Comparison of ENCODE assay signal across 27 cellular contexts in genomic region chr20:60334936-60335335, GRCh38.
"Had no signal": no experiment of that assay in that cellular context is flagged by ENCODE, and none has a peak within 500 bp of the region (broad histone marks: within the 10 kb centered on the region; RNA-seq: fewer than 3 reads in every experiment).

No MANE protein-coding gene starts in this region.

- H3K4me1 ChIP-seq: neural progenitor cell, psoas muscle, right atrium auricular region, right lobe of liver, transverse colon, upper lobe of right lung had no signal

- H3K36me3 ChIP-seq: left ventricle myocardium inferior, neural progenitor cell, right atrium auricular region, right lobe of liver, transverse colon, upper lobe of right lung had no signal

- DNase-seq: hypothalamus; immature natural killer cell; kidney; left colon; left ventricle myocardium inferior; mesendoderm; naive B cell; natural killer cell; nephron progenitor cell; occipital lobe; psoas muscle; right lobe of liver; stimulated activated CD4-positive, alpha-beta T cell treated with anti-CD3 and anti-CD28 coated beads, Interleukin-1b, Interleukin-23, amount 100 ng/mL, for 48 hours; stimulated activated CD4-positive, alpha-beta T cell treated with anti-CD3 and anti-CD28 coated beads, Interleukin-2, amount 100 ng/mL, for 48 hours; stimulated activated CD4-positive, alpha-beta T cell treated with anti-CD3 and anti-CD28 coated beads, Interleukin-4, amount 100 ng/mL, for 4 hours; stimulated activated CD8-positive, alpha-beta memory T cell treated with anti-CD3 and anti-CD28 coated beads, Interleukin-4, amount 100 ng/mL, for 48 hours; stimulated activated naive CD4-positive, alpha-beta T cell treated with Interleukin-2 at 50 U/mL for 16 hours; stimulated activated naive CD8-positive, alpha-beta T cell treated with anti-CD3 and anti-CD28 coated beads, Interleukin-15, amount 100 ng/mL, for 72 hours; substantia nigra; transverse colon; upper lobe of right lung had no signal

- H3K27me3 ChIP-seq: neural progenitor cell, neutrophil, right atrium auricular region, right lobe of liver, transverse colon, upper lobe of right lung had no signal

- H3K4me3 ChIP-seq: left ventricle myocardium inferior, lung, neural progenitor cell, psoas muscle, right atrium auricular region, right lobe of liver, smooth muscle cell, transverse colon, upper lobe of right lung had no signal

- H3K27ac ChIP-seq: left ventricle myocardium inferior, neural progenitor cell, neutrophil, psoas muscle, right atrium auricular region, right lobe of liver, transverse colon, upper lobe of right lung had no signal

- H3K9me3 ChIP-seq: left ventricle myocardium inferior, neutrophil, psoas muscle, right atrium auricular region, right lobe of liver, transverse colon, upper lobe of right lung had no signal

- ATAC-seq: left colon; natural killer cell; psoas muscle; right lobe of liver; stimulated activated memory B cell treated with anti-CD40 and anti-IgM and Interleukin-4, amounts not matched to agents 10 μg/mL and 1 μg/mL and 100 μg/mL, for 72 hours; stimulated activated naive CD8-positive, alpha-beta T cell treated with anti-CD3 and anti-CD28 coated beads, Interleukin-15, amount 100 ng/mL, for 72 hours; upper lobe of right lung had no signal
